Comparison of ENCODE assay signal across 1 cellular context in the genomic region with DNA sequence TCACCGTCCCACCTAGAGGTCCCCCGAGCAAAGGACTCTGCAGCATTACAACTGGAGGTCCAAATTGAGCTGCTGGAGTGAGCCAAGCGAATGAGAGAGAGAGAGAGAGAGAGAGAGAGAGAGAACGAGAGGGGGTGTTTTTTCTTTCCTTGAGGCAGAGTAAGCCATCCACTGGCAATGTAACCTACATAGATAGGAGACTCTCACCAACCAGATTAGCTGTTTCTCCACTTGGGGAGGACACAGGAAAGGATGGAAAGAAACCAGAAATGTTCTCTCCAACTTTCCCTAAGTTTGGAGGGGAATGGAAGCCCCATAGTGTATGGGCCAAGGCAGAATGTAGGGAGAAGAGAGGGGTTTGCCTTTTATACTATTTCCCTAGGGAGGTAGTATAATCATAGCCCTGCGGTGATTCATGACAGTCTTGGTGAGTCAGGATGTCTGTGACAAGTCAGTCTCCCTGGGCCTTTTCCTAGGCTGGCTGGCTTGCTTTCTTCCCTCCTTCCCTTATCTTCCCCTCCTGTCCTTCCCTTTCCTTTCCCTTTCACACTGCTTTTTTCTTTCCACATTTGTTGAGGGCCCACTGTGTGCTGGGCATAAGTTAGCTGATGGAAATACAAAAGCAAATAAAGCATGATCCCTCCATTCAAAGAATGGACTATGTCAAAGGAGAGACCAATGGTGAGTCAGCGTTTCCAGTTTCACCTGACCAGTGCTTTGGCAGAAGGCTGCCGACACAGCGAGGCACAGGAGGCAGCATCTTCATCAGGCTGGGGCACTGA.
TF ChIP-seq lines count a peak whose summit lies in the region.

No MANE protein-coding gene starts in this region.

TF ChIP-seq in WTC11, 78 proteins besides CTCF, POLR2A, EP300 and RAD21 (continued from another document):
- TF ChIP-seq, protein P1, sequence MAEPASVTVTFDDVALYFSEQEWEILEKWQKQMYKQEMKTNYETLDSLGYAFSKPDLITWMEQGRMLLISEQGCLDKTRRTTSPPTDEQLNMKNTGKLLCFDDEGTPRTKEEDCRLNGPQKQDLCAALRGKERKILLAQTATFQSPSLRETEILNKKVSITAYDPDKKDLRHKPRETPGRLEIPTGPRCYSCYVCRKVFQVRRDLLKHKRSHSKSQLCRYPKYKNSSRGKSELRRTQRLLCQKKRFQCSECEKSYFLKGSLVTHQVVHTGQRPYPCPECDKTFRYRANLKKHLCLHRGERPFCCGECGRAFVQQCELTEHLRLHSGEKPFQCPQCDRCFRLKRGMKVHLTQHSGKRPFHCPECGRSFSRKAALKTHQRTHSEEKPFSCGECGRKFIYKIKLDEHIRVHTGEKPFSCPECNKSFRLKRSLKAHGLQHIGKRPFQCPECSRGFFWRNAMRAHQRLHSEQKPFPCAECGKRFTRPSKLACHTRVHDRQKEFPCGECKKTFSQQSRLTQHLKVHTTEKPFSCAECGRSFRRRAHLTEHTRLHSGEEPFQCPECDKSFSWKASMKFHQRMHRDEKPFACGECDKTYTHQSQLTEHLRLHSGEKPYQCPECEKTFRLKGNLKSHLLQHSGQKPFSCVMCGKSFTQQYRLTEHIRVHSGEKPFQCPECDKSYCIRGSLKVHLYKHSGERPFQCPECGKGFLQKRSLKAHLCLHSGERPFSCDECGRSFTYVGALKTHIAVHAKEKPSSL (CRISPR knock-in tag; conservative IDR thresholded peaks at IDR 0.05) = no peak
- TF ChIP-seq, protein P2, sequence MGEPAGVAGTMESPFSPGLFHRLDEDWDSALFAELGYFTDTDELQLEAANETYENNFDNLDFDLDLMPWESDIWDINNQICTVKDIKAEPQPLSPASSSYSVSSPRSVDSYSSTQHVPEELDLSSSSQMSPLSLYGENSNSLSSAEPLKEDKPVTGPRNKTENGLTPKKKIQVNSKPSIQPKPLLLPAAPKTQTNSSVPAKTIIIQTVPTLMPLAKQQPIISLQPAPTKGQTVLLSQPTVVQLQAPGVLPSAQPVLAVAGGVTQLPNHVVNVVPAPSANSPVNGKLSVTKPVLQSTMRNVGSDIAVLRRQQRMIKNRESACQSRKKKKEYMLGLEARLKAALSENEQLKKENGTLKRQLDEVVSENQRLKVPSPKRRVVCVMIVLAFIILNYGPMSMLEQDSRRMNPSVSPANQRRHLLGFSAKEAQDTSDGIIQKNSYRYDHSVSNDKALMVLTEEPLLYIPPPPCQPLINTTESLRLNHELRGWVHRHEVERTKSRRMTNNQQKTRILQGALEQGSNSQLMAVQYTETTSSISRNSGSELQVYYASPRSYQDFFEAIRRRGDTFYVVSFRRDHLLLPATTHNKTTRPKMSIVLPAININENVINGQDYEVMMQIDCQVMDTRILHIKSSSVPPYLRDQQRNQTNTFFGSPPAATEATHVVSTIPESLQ (CRISPR knock-in tag; IDR thresholded peaks at IDR 0.05) = no peak
- TF ChIP-seq, protein P3, sequence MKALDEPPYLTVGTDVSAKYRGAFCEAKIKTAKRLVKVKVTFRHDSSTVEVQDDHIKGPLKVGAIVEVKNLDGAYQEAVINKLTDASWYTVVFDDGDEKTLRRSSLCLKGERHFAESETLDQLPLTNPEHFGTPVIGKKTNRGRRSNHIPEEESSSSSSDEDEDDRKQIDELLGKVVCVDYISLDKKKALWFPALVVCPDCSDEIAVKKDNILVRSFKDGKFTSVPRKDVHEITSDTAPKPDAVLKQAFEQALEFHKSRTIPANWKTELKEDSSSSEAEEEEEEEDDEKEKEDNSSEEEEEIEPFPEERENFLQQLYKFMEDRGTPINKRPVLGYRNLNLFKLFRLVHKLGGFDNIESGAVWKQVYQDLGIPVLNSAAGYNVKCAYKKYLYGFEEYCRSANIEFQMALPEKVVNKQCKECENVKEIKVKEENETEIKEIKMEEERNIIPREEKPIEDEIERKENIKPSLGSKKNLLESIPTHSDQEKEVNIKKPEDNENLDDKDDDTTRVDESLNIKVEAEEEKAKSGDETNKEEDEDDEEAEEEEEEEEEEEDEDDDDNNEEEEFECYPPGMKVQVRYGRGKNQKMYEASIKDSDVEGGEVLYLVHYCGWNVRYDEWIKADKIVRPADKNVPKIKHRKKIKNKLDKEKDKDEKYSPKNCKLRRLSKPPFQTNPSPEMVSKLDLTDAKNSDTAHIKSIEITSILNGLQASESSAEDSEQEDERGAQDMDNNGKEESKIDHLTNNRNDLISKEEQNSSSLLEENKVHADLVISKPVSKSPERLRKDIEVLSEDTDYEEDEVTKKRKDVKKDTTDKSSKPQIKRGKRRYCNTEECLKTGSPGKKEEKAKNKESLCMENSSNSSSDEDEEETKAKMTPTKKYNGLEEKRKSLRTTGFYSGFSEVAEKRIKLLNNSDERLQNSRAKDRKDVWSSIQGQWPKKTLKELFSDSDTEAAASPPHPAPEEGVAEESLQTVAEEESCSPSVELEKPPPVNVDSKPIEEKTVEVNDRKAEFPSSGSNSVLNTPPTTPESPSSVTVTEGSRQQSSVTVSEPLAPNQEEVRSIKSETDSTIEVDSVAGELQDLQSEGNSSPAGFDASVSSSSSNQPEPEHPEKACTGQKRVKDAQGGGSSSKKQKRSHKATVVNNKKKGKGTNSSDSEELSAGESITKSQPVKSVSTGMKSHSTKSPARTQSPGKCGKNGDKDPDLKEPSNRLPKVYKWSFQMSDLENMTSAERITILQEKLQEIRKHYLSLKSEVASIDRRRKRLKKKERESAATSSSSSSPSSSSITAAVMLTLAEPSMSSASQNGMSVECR (CRISPR knock-in tag; IDR thresholded peaks at IDR 0.05; ENCODE audit: borderline replicate concordance) = no peak
- TF ChIP-seq TCF7 (CRISPR knock-in tag; IDR thresholded peaks at IDR 0.05; ENCODE audit: low read depth) = no peak
- no peak for TF ChIP-seq FOXP1 (CRISPR knock-in tag; IDR thresholded peaks at IDR 0.05; ENCODE audit: borderline replicate concordance)
- no peak for TF ChIP-seq ZNF121 (CRISPR knock-in tag; IDR thresholded peaks at IDR 0.05)
- no peak for TF ChIP-seq ZNF423 (CRISPR knock-in tag; IDR thresholded peaks at IDR 0.05)
